Comparison of ENCODE assay signal across 35 cellular contexts in the genomic region with DNA sequence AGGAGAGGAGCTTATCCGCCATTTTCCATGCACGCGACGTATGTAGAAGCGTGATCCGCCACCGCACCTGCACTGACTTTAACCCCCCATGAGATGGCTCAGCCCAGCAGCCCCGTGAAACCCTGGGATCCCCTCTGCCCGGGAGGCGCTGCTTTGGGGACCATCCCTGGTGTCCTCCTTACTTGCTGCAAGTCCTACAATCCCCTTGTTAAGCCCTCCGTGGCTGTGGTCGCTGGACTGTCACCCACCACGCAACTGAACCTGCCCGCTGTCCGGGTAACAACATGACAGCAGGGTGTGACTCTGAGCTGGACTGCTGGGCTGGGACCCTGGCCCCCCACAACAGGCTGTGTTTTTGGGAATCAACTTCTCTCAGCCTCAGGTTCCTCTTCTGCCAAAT. TPM values are rescaled to one million over a fixed set of nuclear protein-coding genes. Genes with fewer than 3 reads are reported as not detected.
"Had no signal": no experiment of that assay in that cellular context is flagged by ENCODE, and none has a peak within 500 bp of the region (broad histone marks: within the 10 kb centered on the region; RNA-seq: fewer than 3 reads in every experiment).

No MANE protein-coding gene starts in this region.

- H3K9me3 ChIP-seq: ascending aorta had no signal

- H3K4me3 Mint-ChIP-seq: activated B cell treated with CpG ODN at 0.5 μM for 24 hours; activated CD4-positive, alpha-beta memory T cell treated with anti-CD3 and anti-CD28 coated beads for 36 hours; activated CD4-positive, alpha-beta T cell treated with anti-CD3 and anti-CD28 coated beads, Interleukin-2, amount 10 ng/mL, durations not matched to agents 24 days and 14 days; activated CD8-positive, alpha-beta memory T cell treated with anti-CD3 and anti-CD28 coated beads, Interleukin-2, amount 10 ng/mL, durations not matched to agents 7 days and 5 days; activated CD8-positive, alpha-beta T cell treated with anti-CD3 and anti-CD28 coated beads, Interleukin-2, amount 10 ng/mL, durations not matched to agents 7 days and 5 days; activated naive CD4-positive, alpha-beta T cell treated with anti-CD3 and anti-CD28 coated beads, Interleukin-2, amount 10 ng/mL, durations not matched to agents 7 days and 5 days; activated naive CD4-positive, alpha-beta T cell treated with anti-CD3 and anti-CD28 coated beads, Interleukin-2, amount 50 U/mL, for 24 hours; activated naive CD8-positive, alpha-beta T cell; activated naive CD8-positive, alpha-beta T cell treated with anti-CD3 and anti-CD28 coated beads, Interleukin-2, amount 10 ng/mL, durations not matched to agents 7 days and 5 days; activated naive CD8-positive, alpha-beta T cell treated with anti-CD3 and anti-CD28 coated beads, Interleukin-2, amount 50 U/mL, for 24 hours; activated T-cell treated with anti-CD3 and anti-CD28 coated beads, Interleukin-2, amount 50 U/mL, for 24 hours; brain; central memory CD8-positive, alpha-beta T cell; T-helper 1 cell treated with Interleukin-12 subunit alpha and Interleukin-12 subunit beta and Interleukin-4 antibody, amounts not matched to agents 30 μg/mL and 1 μg/mL, for 36 hours; T-helper 2 cell treated with Interferon-gamma antibody and Interleukin-4, amounts not matched to agents 5 μg/mL and 100 μg/mL, for 36 hours had no signal

- H3K27ac Mint-ChIP-seq: activated B cell treated with CpG ODN at 0.5 μM for 24 hours; activated CD4-positive, alpha-beta memory T cell treated with anti-CD3 and anti-CD28 coated beads for 36 hours; activated CD4-positive, alpha-beta T cell treated with anti-CD3 and anti-CD28 coated beads, Interleukin-2, amount 10 ng/mL, durations not matched to agents 24 days and 14 days; activated CD8-positive, alpha-beta memory T cell treated with anti-CD3 and anti-CD28 coated beads, Interleukin-2, amount 10 ng/mL, durations not matched to agents 7 days and 5 days; activated CD8-positive, alpha-beta T cell treated with anti-CD3 and anti-CD28 coated beads, Interleukin-2, amount 10 ng/mL, durations not matched to agents 7 days and 5 days; activated naive CD4-positive, alpha-beta T cell treated with anti-CD3 and anti-CD28 coated beads, Interleukin-2, amount 10 ng/mL, durations not matched to agents 7 days and 5 days; activated naive CD4-positive, alpha-beta T cell treated with anti-CD3 and anti-CD28 coated beads, Interleukin-2, amount 50 U/mL, for 24 hours; activated naive CD8-positive, alpha-beta T cell; activated naive CD8-positive, alpha-beta T cell treated with anti-CD3 and anti-CD28 coated beads, Interleukin-2, amount 10 ng/mL, durations not matched to agents 7 days and 5 days; activated naive CD8-positive, alpha-beta T cell treated with anti-CD3 and anti-CD28 coated beads, Interleukin-2, amount 50 U/mL, for 24 hours; activated T-cell treated with anti-CD3 and anti-CD28 coated beads, Interleukin-2, amount 50 U/mL, for 24 hours; activated T-helper 2 cell treated with anti-CD3 and anti-CD28 coated beads, Interferon-gamma antibody, Interleukin-2, Interleukin-4, amounts not matched to agents 10 μg/mL and 5 μg/mL and 100 μg/mL, durations not matched to agents 14 hours and 24 hours and 36 hours; brain; T-helper 1 cell treated with Interleukin-12 subunit alpha and Interleukin-12 subunit beta and Interleukin-4 antibody, amounts not matched to agents 30 μg/mL and 1 μg/mL, for 36 hours; T-helper 2 cell treated with Interferon-gamma antibody and Interleukin-4, amounts not matched to agents 5 μg/mL and 100 μg/mL, for 36 hours had no signal

- H3K4me1 ChIP-seq: ascending aorta had no signal

- H3K4me1 Mint-ChIP-seq: activated B cell treated with CpG ODN at 0.5 μM for 24 hours; activated CD4-positive, alpha-beta T cell treated with anti-CD3 and anti-CD28 coated beads, Interleukin-2, amount 10 ng/mL, durations not matched to agents 24 days and 14 days; activated CD8-positive, alpha-beta memory T cell treated with anti-CD3 and anti-CD28 coated beads, Interleukin-2, amount 10 ng/mL, durations not matched to agents 7 days and 5 days; activated naive CD4-positive, alpha-beta T cell treated with anti-CD3 and anti-CD28 coated beads, Interleukin-2, amount 10 ng/mL, durations not matched to agents 7 days and 5 days; activated naive CD4-positive, alpha-beta T cell treated with anti-CD3 and anti-CD28 coated beads, Interleukin-2, amount 50 U/mL, for 24 hours; activated naive CD8-positive, alpha-beta T cell treated with anti-CD3 and anti-CD28 coated beads, Interleukin-2, amount 10 ng/mL, durations not matched to agents 7 days and 5 days; activated naive CD8-positive, alpha-beta T cell treated with anti-CD3 and anti-CD28 coated beads, Interleukin-2, amount 50 U/mL, for 24 hours; central memory CD8-positive, alpha-beta T cell had no signal

- H3K4me3 ChIP-seq: ascending aorta, cardiac muscle cell had no signal

- ATAC-seq: activated CD8-positive, alpha-beta memory T cell treated with anti-CD3 and anti-CD28 coated beads, Interleukin-2, amount 10 ng/mL, durations not matched to agents 7 days and 5 days; activated CD8-positive, alpha-beta T cell treated with anti-CD3 and anti-CD28 coated beads, Interleukin-2, amount 10 ng/mL, durations not matched to agents 7 days and 5 days; activated naive CD8-positive, alpha-beta T cell treated with anti-CD3 and anti-CD28 coated beads, Interleukin-2, amount 50 U/mL, for 24 hours had no signal

- DNase-seq: activated B cell treated with CpG ODN at 0.5 μM for 24 hours; activated CD4-positive, alpha-beta memory T cell treated with anti-CD3 and anti-CD28 coated beads for 36 hours; activated CD4-positive, alpha-beta T cell treated with anti-CD3 and anti-CD28 coated beads for 4 hours; activated CD4-positive, alpha-beta T cell treated with anti-CD3 and anti-CD28 coated beads, Interleukin-2, amount 10 ng/mL, durations not matched to agents 24 days and 14 days; activated CD4-positive, alpha-beta T cell treated with anti-CD3 and anti-CD28 coated beads, Interleukin-2, amount 50 U/mL, for 1 hour; activated CD4-positive, alpha-beta T cell treated with anti-CD3 and anti-CD28 coated beads, Interleukin-2, amount 50 U/mL, for 4 hours; activated CD4-positive, CD25-positive, alpha-beta regulatory T cell treated with anti-CD3 and anti-CD28 coated beads, Interleukin-2, amount 50 U/mL, for 72 hours; activated CD8-positive, alpha-beta memory T cell treated with anti-CD3 and anti-CD28 coated beads for 24 hours; activated CD8-positive, alpha-beta memory T cell treated with anti-CD3 and anti-CD28 coated beads, Interleukin-2, amount 10 ng/mL, durations not matched to agents 7 days and 5 days; activated CD8-positive, alpha-beta memory T cell treated with anti-CD3 and anti-CD28 coated beads, Interleukin-2, amount 50 U/mL, for 48 hours; activated CD8-positive, alpha-beta T cell treated with anti-CD3 and anti-CD28 coated beads, Interleukin-2, amount 10 ng/mL, durations not matched to agents 7 days and 5 days; activated effector memory CD4-positive, alpha-beta T cell treated with Interleukin-2 at 50 U/mL for 16 hours; activated gamma-delta T cell; activated naive CD4-positive, alpha-beta T cell treated with anti-CD3 and anti-CD28 coated beads, Interleukin-2, amount 10 ng/mL, durations not matched to agents 7 days and 5 days; activated naive CD4-positive, alpha-beta T cell treated with Interleukin-2 at 50 U/mL for 16 hours; activated naive CD8-positive, alpha-beta T cell treated with anti-CD3 and anti-CD28 coated beads, Interleukin-2, amount 10 ng/mL, durations not matched to agents 7 days and 5 days; activated naive CD8-positive, alpha-beta T cell treated with anti-CD3 and anti-CD28 coated beads, Interleukin-2, amount 50 U/mL, for 24 hours; activated T-cell treated with anti-CD3 and anti-CD28 coated beads, Interleukin-2, amount 50 U/mL, for 24 hours; activated T-cell treated with anti-CD3 and anti-CD28 coated beads, Interleukin-2, amount 50 U/mL, for 48 hours; amygdala; anterior cingulate cortex; caudate nucleus; T-helper 1 cell; T-helper 2 cell; T-helper 9 cell had no signal

- H3K27me3 Mint-ChIP-seq: activated B cell treated with CpG ODN at 0.5 μM for 24 hours; activated CD4-positive, alpha-beta T cell treated with anti-CD3 and anti-CD28 coated beads, Interleukin-2, amount 10 ng/mL, durations not matched to agents 24 days and 14 days; activated CD8-positive, alpha-beta memory T cell treated with anti-CD3 and anti-CD28 coated beads, Interleukin-2, amount 10 ng/mL, durations not matched to agents 7 days and 5 days; activated naive CD4-positive, alpha-beta T cell treated with anti-CD3 and anti-CD28 coated beads, Interleukin-2, amount 10 ng/mL, durations not matched to agents 7 days and 5 days; activated naive CD4-positive, alpha-beta T cell treated with anti-CD3 and anti-CD28 coated beads, Interleukin-2, amount 50 U/mL, for 24 hours had no signal

- H3K27me3 ChIP-seq: ascending aorta, cardiac muscle cell had no signal

- H3K36me3 Mint-ChIP-seq: activated CD4-positive, alpha-beta memory T cell treated with anti-CD3 and anti-CD28 coated beads for 36 hours; activated CD8-positive, alpha-beta memory T cell treated with anti-CD3 and anti-CD28 coated beads, Interleukin-2, amount 10 ng/mL, durations not matched to agents 7 days and 5 days; activated naive CD4-positive, alpha-beta T cell treated with anti-CD3 and anti-CD28 coated beads, Interleukin-2, amount 10 ng/mL, durations not matched to agents 7 days and 5 days; activated naive CD4-positive, alpha-beta T cell treated with anti-CD3 and anti-CD28 coated beads, Interleukin-2, amount 50 U/mL, for 24 hours; activated naive CD8-positive, alpha-beta T cell; activated naive CD8-positive, alpha-beta T cell treated with anti-CD3 and anti-CD28 coated beads, Interleukin-2, amount 10 ng/mL, durations not matched to agents 7 days and 5 days; brain had no signal

- H3K36me3 ChIP-seq: ascending aorta, cardiac muscle cell had no signal

- H3K9me3 Mint-ChIP-seq: activated B cell treated with CpG ODN at 0.5 μM for 24 hours; activated CD4-positive, alpha-beta memory T cell treated with anti-CD3 and anti-CD28 coated beads for 36 hours; activated CD4-positive, alpha-beta T cell treated with anti-CD3 and anti-CD28 coated beads, Interleukin-2, amount 10 ng/mL, durations not matched to agents 24 days and 14 days; activated naive CD4-positive, alpha-beta T cell treated with anti-CD3 and anti-CD28 coated beads, Interleukin-2, amount 10 ng/mL, durations not matched to agents 7 days and 5 days; activated naive CD4-positive, alpha-beta T cell treated with anti-CD3 and anti-CD28 coated beads, Interleukin-2, amount 50 U/mL, for 24 hours; activated naive CD8-positive, alpha-beta T cell treated with anti-CD3 and anti-CD28 coated beads, Interleukin-2, amount 10 ng/mL, durations not matched to agents 7 days and 5 days; activated naive CD8-positive, alpha-beta T cell treated with anti-CD3 and anti-CD28 coated beads, Interleukin-2, amount 50 U/mL, for 24 hours; activated T-cell treated with anti-CD3 and anti-CD28 coated beads, Interleukin-2, amount 50 U/mL, for 24 hours; activated T-helper 2 cell treated with anti-CD3 and anti-CD28 coated beads, Interferon-gamma antibody, Interleukin-2, Interleukin-4, amounts not matched to agents 10 μg/mL and 5 μg/mL and 100 μg/mL, durations not matched to agents 14 hours and 24 hours and 36 hours; central memory CD8-positive, alpha-beta T cell; T-helper 1 cell treated with Interleukin-12 subunit alpha and Interleukin-12 subunit beta and Interleukin-4 antibody, amounts not matched to agents 30 μg/mL and 1 μg/mL, for 36 hours; T-helper 2 cell treated with Interferon-gamma antibody and Interleukin-4, amounts not matched to agents 5 μg/mL and 100 μg/mL, for 36 hours had no signal

- H3K27ac ChIP-seq: ascending aorta, cardiac muscle cell, VCaP had no signal

RNA-seq across cellular contexts. Expression of a gene that starts 57.9 kb away (rescaled TPM):
- total RNA-seq: activated B cell treated with CpG ODN at 0.5 μM for 24 hours; activated CD4-positive, alpha-beta memory T cell treated with anti-CD3 and anti-CD28 coated beads for 36 hours; activated CD4-positive, alpha-beta T cell treated with anti-CD3 and anti-CD28 coated beads, Interleukin-2, amount 10 ng/mL, durations not matched to agents 24 days and 14 days; activated CD8-positive, alpha-beta memory T cell treated with anti-CD3 and anti-CD28 coated beads, Interleukin-2, amount 10 ng/mL, durations not matched to agents 7 days and 5 days; activated CD8-positive, alpha-beta T cell treated with anti-CD3 and anti-CD28 coated beads, Interleukin-2, amount 10 ng/mL, durations not matched to agents 7 days and 5 days; activated naive CD8-positive, alpha-beta T cell treated with anti-CD3 and anti-CD28 coated beads, Interleukin-2, amount 10 ng/mL, durations not matched to agents 7 days and 5 days; activated T-helper 2 cell treated with anti-CD3 and anti-CD28 coated beads, Interferon-gamma antibody, Interleukin-2, Interleukin-4, amounts not matched to agents 10 μg/mL and 5 μg/mL and 100 μg/mL, durations not matched to agents 14 hours and 24 hours and 36 hours; cardiac muscle cell had no signal
